Comparison of ENCODE assay signal across 31 cellular contexts in genomic region chr14:79357307-79357706, GRCh38.
"Had no signal": no experiment of that assay in that cellular context is flagged by ENCODE, and none has a peak within 500 bp of the region (broad histone marks: within the 10 kb centered on the region; RNA-seq: fewer than 3 reads in every experiment).

No MANE protein-coding gene starts in this region.

- H3K27ac ChIP-seq: colonic mucosa, esophagus muscularis mucosa, foreskin keratinocyte, gastroesophageal sphincter, heart right ventricle, neutrophil, parathyroid adenoma, right lobe of liver, stomach, testis, upper lobe of left lung, uterus had no signal

- H3K27me3 ChIP-seq: colonic mucosa, esophagus muscularis mucosa, foreskin keratinocyte, gastroesophageal sphincter, neutrophil, right lobe of liver, stomach, testis, tibial nerve, upper lobe of left lung, uterus had no signal

- H3K9ac ChIP-seq: parathyroid adenoma had no signal

- H3K4me2 ChIP-seq: smooth muscle cell had no signal

- H3K4me3 ChIP-seq: colonic mucosa, esophagus muscularis mucosa, gastroesophageal sphincter, heart right ventricle, mucosa of descending colon, right lobe of liver, smooth muscle cell, stomach, testis, tibial nerve, upper lobe of left lung, uterus had no signal

- DNase-seq: colonic mucosa; effector CD8-positive, alpha-beta T cell; endodermal cell; foreskin keratinocyte; heart right ventricle; hypothalamus; immature natural killer cell; islet precursor cell; kidney glomerular epithelial cell; left colon; left ventricle myocardium superior; mesenchymal stem cell; mucosa of descending colon; naive B cell; right lobe of liver; stimulated activated CD4-positive, alpha-beta T cell treated with anti-CD3 and anti-CD28 coated beads, Interleukin-12 subunit alpha, Interleukin-12 subunit beta, amount 100 ng/mL, for 4 hours; stimulated activated CD4-positive, alpha-beta T cell treated with anti-CD3 and anti-CD28 coated beads, Interleukin-1b, Interleukin-23, amount 100 ng/mL, for 48 hours; stimulated activated CD4-positive, alpha-beta T cell treated with anti-CD3 and anti-CD28 coated beads, Interleukin-4, amount 100 ng/mL, for 1 hour; stimulated activated naive CD4-positive, alpha-beta T cell treated with Interleukin-2 at 50 U/mL for 16 hours; stomach; testis; uterus had no signal

- H2AFZ ChIP-seq: parathyroid adenoma had no signal

- ATAC-seq: foreskin keratinocyte; gastroesophageal sphincter; heart right ventricle; left colon; left ventricle myocardium superior; mucosa of descending colon; natural killer cell treated with Interleukin-12 subunit alpha and Interleukin-12 subunit beta and Interleukin-15 and Interleukin-18, amount 100 ng/mL, for 72 hours; right lobe of liver; stimulated activated effector memory CD8-positive, alpha-beta T cell treated with anti-CD3 and anti-CD28 coated beads, Interleukin-12 subunit alpha, Interleukin-12 subunit beta, amount 100 ng/mL, for 72 hours had no signal

- H3K36me3 ChIP-seq: colonic mucosa, esophagus muscularis mucosa, gastroesophageal sphincter, heart right ventricle, neutrophil, right lobe of liver, stomach, tibial nerve, upper lobe of left lung, uterus had no signal

- H3K4me1 ChIP-seq: colonic mucosa, foreskin keratinocyte, heart right ventricle, right lobe of liver, testis, upper lobe of left lung, uterus had no signal

- H3K9me3 ChIP-seq: colonic mucosa, esophagus muscularis mucosa, gastroesophageal sphincter, heart right ventricle, mucosa of descending colon, neutrophil, right lobe of liver, stomach, testis, tibial nerve, upper lobe of left lung, uterus had no signal
